Comparison of ENCODE assay signal across 1 cellular context in genomic region chr5:178204205-178205009, GRCh38.
TF ChIP-seq lines count a peak whose summit lies in the region.

HNRNPAB (plus strand) TSS chr5:178204533; CDS start chr5:178204838, 305 bp downstream.

TF ChIP-seq in GM12878, 131 proteins besides CTCF, POLR2A, EP300 and RAD21 (continued from another document and continues in another):
- no peak; the same call in 1 of the 2 replicates for TF ChIP-seq CEBPZ (IDR thresholded peaks at IDR 0.05; ENCODE audit: low read depth, low read length)
- TF ChIP-seq PAX8 (IDR thresholded peaks at IDR 0.05) = no peak
- 0 out of 2 replicates have a peak, but pooled peaks have one; percentile 17 for TF ChIP-seq RELB (IDR thresholded peaks at IDR 0.05; ENCODE audit: low read depth)
- peak; percentile 87 for TF ChIP-seq SIN3A (IDR thresholded peaks at IDR 0.05; ENCODE audit: low read depth, low read length)
- peak; percentile 99 for TF ChIP-seq PML (IDR thresholded peaks at IDR 0.05; ENCODE audit: low read length)
- TF ChIP-seq NRF1 (conservative IDR thresholded peaks at IDR 0.05; ENCODE audit: low read depth, low read length) = no peak
- TF ChIP-seq TAF1 (IDR thresholded peaks at IDR 0.05; ENCODE audit: borderline replicate concordance, low read depth, low read length) = peak; percentile 95
- TF ChIP-seq ZNF217 (IDR thresholded peaks at IDR 0.05) = no peak
- TF ChIP-seq CBX3 (IDR thresholded peaks at IDR 0.05; ENCODE audit: borderline replicate concordance, low read depth) = no peak
- no peak for TF ChIP-seq ATF3 (IDR thresholded peaks at IDR 0.05; ENCODE audit: borderline replicate concordance, extremely low read depth, low read depth, low read length)
- peak; percentile 40 for TF ChIP-seq GATAD2B (conservative IDR thresholded peaks at IDR 0.05; ENCODE audit: low read depth)
- no peak for TF ChIP-seq ESRRA (IDR thresholded peaks at IDR 0.05; ENCODE audit: low read length)
- TF ChIP-seq WRNIP1 (IDR thresholded peaks at IDR 0.05; ENCODE audit: borderline replicate concordance, low read depth, low read length) = no peak
- no peak for TF ChIP-seq TCF7 (IDR thresholded peaks at IDR 0.05; ENCODE audit: borderline replicate concordance)
- no peak for TF ChIP-seq ZBTB4 (CRISPR knock-in tag; IDR thresholded peaks at IDR 0.05)
- no peak for TF ChIP-seq BCL3 (IDR thresholded peaks at IDR 0.05; ENCODE audit: borderline replicate concordance, insufficient read depth, low read depth, low read length, poor library complexity, severe bottlenecking)
- peak; percentile 6 for TF ChIP-seq SIX5 (IDR thresholded peaks at IDR 0.05; ENCODE audit: low read depth, low read length, severe bottlenecking)
- no peak for TF ChIP-seq BCLAF1 (IDR thresholded peaks at IDR 0.05)
- no peak for TF ChIP-seq TBL1XR1 (IDR thresholded peaks at IDR 0.05; ENCODE audit: low read depth, low read length)
- peak; percentile 86 for TF ChIP-seq TCF12 (IDR thresholded peaks at IDR 0.05; ENCODE audit: low read depth, low read length)
- TF ChIP-seq E2F8 (IDR thresholded peaks at IDR 0.05; ENCODE audit: low read depth, partially characterized antibody) = peak; percentile 43
- no peak for TF ChIP-seq ELK1 (IDR thresholded peaks at IDR 0.05; ENCODE audit: low read depth, low read length)
- TF ChIP-seq CUX1 (IDR thresholded peaks at IDR 0.05; ENCODE audit: insufficient replicate concordance, low read depth, low read length) = no peak
- peak in 1 of 2 experiments; percentile 27; a peak in 1 of 4 replicates for TF ChIP-seq IKZF2 (IDR thresholded peaks at IDR 0.05)
- no peak; the same call in 1 of the 2 replicates for TF ChIP-seq NFXL1 (IDR thresholded peaks at IDR 0.05; ENCODE audit: borderline replicate concordance)
- TF ChIP-seq IRF4 (IDR thresholded peaks at IDR 0.05; ENCODE audit: low read depth, low read length) = no peak
- TF ChIP-seq ETV6 (conservative IDR thresholded peaks at IDR 0.05 in 1 of 2, IDR thresholded peaks at IDR 0.05 in 1 of 2; ENCODE audit: borderline replicate concordance in 1 of 2, low read depth in 1 of 2) = no peak
- TF ChIP-seq ZZZ3 (IDR thresholded peaks at IDR 0.05; ENCODE audit: control insufficient read depth, insufficient read length, low read depth) = no peak
- peak; percentile 89 for TF ChIP-seq YY1 (IDR thresholded peaks at IDR 0.05; ENCODE audit: low read depth, low read length)
- no peak for TF ChIP-seq SMC3 (IDR thresholded peaks at IDR 0.05; ENCODE audit: borderline replicate concordance, low read length)
- TF ChIP-seq SUZ12 (IDR thresholded peaks at IDR 0.05; ENCODE audit: unreplicated experiment) = no peak
- TF ChIP-seq RBBP5 (conservative IDR thresholded peaks at IDR 0.05) = no peak
- TF ChIP-seq MYC (IDR thresholded peaks at IDR 0.05; ENCODE audit: insufficient read depth, insufficient read length, insufficient replicate concordance, low read length, severe bottlenecking) = peak; percentile 22
